In the genomic region with DNA sequence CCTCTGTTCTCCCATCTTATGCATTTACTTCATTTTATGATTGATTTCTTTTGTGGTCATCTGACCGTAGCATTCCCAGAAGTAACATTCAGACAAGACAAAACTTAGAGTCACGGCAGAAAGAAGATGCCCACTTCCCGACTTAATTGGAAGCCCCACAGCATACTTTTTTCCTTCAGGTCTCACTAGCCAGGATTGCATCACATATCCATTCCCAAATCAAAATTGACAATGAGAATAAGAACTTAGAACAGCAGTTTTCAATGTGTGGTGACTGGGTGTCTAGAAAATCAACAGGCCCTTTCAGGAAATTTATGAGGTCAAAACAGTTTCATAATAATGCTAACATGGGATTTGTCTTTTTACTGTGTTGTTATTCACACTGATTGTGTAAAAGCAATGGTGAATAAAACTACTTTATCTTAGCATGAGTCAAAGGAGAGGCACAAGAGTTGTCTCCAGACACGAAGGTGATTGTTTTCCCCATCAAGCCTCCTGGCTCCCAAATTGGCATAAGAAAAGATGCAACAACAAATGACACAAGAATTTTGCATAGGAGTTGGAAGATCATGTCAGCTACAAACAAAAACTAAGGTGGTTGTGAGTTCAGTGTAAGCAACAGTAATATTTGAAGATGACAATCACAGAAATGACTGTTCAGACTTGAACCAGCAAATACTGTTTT, we compare ENCODE assay signal across 17 cellular contexts.
DNase-seq lines count a peak whose midpoint lies in the region; TF ChIP-seq lines count a peak whose summit lies in the region.
"Had no signal": no experiment of that assay in that cellular context is flagged by ENCODE, and none has a peak within 500 bp of the region (broad histone marks: within the 10 kb centered on the region; RNA-seq: fewer than 3 reads in every experiment).

No MANE protein-coding gene starts in this region.

- H2BK5ac ChIP-seq in mesendoderm (ENCODE audit: low read length) (no peak overlapping the region), neuronal stem cell (ENCODE audit: low read length) (no peak overlapping the region)

- peak; percentile 11 for DNase-seq in ELF-1 (ENCODE audit: low read depth, low spot score)
- peak; percentile 4 for DNase-seq in fibroblast of pulmonary artery (ENCODE audit: low read depth)
- peak; percentile 22 for DNase-seq in mesendoderm
- no peak for DNase-seq in neuronal stem cell (ENCODE audit: low spot score)
- DNase-seq in T1000 (lab: John Stamatoyannopoulos, UW) = no peak
- DNase-seq in OCI-M1 (lab: John Stamatoyannopoulos, UW) = no peak
- no peak for DNase-seq in NCI-H187 (lab: John Stamatoyannopoulos, UW)
- DNase-seq: 8988T, DMS 273 treated with DMSO at 0.1 percent for 48 hours, GDM1, IMR-90, NCI-H1436, NCI-H2029, NCI-H526, Peyer's patch had no signal

- H2BK120ac ChIP-seq in mesendoderm (ENCODE audit: low read depth, low read length) = no peak overlapping the region
- no peak overlapping the region for H2BK120ac ChIP-seq in neuronal stem cell (ENCODE audit: low read depth, low read length)

- no peak overlapping the region for H4K5ac ChIP-seq in mesendoderm (ENCODE audit: low read length)

- H3K4me3 ChIP-seq in HUES6 (ENCODE audit: low read depth, low read length) (no peak overlapping the region), fibroblast of pulmonary artery (replicated peaks; ENCODE audit: low read depth, low read length) (no peak overlapping the region), mesendoderm (ENCODE audit: low read length) (no peak overlapping the region), neuronal stem cell (ENCODE audit: low read length in 2 of 2) (no peak overlapping the region)
- H3K4me3 ChIP-seq: Peyer's patch, SJSA1 had no signal

- no peak overlapping the region for H2AFZ ChIP-seq in neuronal stem cell (ENCODE audit: low read length)

- H3K4me1 ChIP-seq in HUES6 (ENCODE audit: control insufficient read depth, insufficient read depth, low read length) = peaks cover 8% of the 10 kb centered on the region
- no peaks in the 10 kb centered on the region for H3K4me1 ChIP-seq in mesendoderm (ENCODE audit: control insufficient read depth, low read depth, low read length)
- H3K4me1 ChIP-seq in neuronal stem cell (ENCODE audit: control insufficient read depth in 2 of 2, insufficient read depth in 1 of 2, low read depth in 1 of 2, low read length in 2 of 2) = no peaks in the 10 kb centered on the region
- H3K4me1 ChIP-seq: Peyer's patch, SJSA1 had no signal

- H3K14ac ChIP-seq in neuronal stem cell (ENCODE audit: low read length) = no peak overlapping the region

- H3K56ac ChIP-seq in mesendoderm (ENCODE audit: low read length) = no peak overlapping the region

- H3K9me3 ChIP-seq in HUES6 (ENCODE audit: control insufficient read depth, insufficient read depth, low read depth, low read length) (no peaks in the 10 kb centered on the region), neuronal stem cell (replicated peaks in 1 of 2; ENCODE audit: control insufficient read depth in 2 of 2, insufficient read depth in 1 of 2, low read depth in 1 of 2, low read length in 2 of 2) (no peaks in the 10 kb centered on the region)
- H3K9me3 ChIP-seq: Peyer's patch, SJSA1 had no signal

- H3K9ac ChIP-seq in HUES6 (ENCODE audit: low read length) = peak overlapping the region; percentile 29
- no peak overlapping the region for H3K9ac ChIP-seq in mesendoderm (ENCODE audit: low read length)
- no peak overlapping the region for H3K9ac ChIP-seq in neuronal stem cell (ENCODE audit: low read depth, low read length, poor library complexity)

- H3K4me2 ChIP-seq in mesendoderm (ENCODE audit: low read length) = no peak overlapping the region
- no peak overlapping the region for H3K4me2 ChIP-seq in neuronal stem cell (ENCODE audit: insufficient read depth, low read length, poor library complexity, severe bottlenecking)

- H2BK12ac ChIP-seq in neuronal stem cell (ENCODE audit: low read length) = no peak overlapping the region

- no peak for TF ChIP-seq CTCF in fibroblast of pulmonary artery (IDR thresholded peaks at IDR 0.05; ENCODE audit: low read length, missing control alignments)

- H2AK5ac ChIP-seq in mesendoderm (ENCODE audit: low read length) (no peak overlapping the region), neuronal stem cell (ENCODE audit: low read depth, low read length) (no peak overlapping the region)

- H3K27me3 ChIP-seq in HUES6 (ENCODE audit: control insufficient read depth, insufficient read depth, low read length) = no peaks in the 10 kb centered on the region
- no peaks in the 10 kb centered on the region for H3K27me3 ChIP-seq in mesendoderm (ENCODE audit: insufficient read depth, low read length, poor library complexity)
- no peaks in the 10 kb centered on the region for H3K27me3 ChIP-seq in neuronal stem cell (ENCODE audit: control insufficient read depth in 3 of 3, insufficient read depth in 3 of 3, low read depth in 1 of 3, low read length in 3 of 3)
- H3K27me3 ChIP-seq: Peyer's patch, SJSA1 had no signal

- H3K4ac ChIP-seq in mesendoderm (ENCODE audit: low read depth, low read length) (no peak overlapping the region), neuronal stem cell (ENCODE audit: low read length) (no peak overlapping the region)

- H2BK15ac ChIP-seq in mesendoderm (replicated peaks; ENCODE audit: low read depth) (no peak overlapping the region), neuronal stem cell (ENCODE audit: low read length) (no peak overlapping the region)

- no CpG with 5 or more reads among the region's 4 CpGs for WGBS in mesendoderm (ENCODE audit: extremely low coverage, insufficient coverage, low lambda C conversion rate)
- WGBS in neuronal stem cell (ENCODE audit: extremely low coverage in 2 of 2, insufficient read length in 2 of 2, insufficient replicate concordance in 1 of 2), 2 donors = no CpG with 5 or more reads among the region's 4 CpGs

- H3K79me2 ChIP-seq in mesendoderm (ENCODE audit: control insufficient read depth, insufficient read depth, low read length) = no peaks in the 10 kb centered on the region

- H4K91ac ChIP-seq in neuronal stem cell (ENCODE audit: low read depth, low read length, poor library complexity) = no peak overlapping the region

- no peaks in the 10 kb centered on the region for H3K36me3 ChIP-seq in HUES6 (ENCODE audit: control insufficient read depth, insufficient read depth, low read length)
- H3K36me3 ChIP-seq in mesendoderm (ENCODE audit: control insufficient read depth, insufficient read depth, low read length) = no peaks in the 10 kb centered on the region
- no peaks in the 10 kb centered on the region for H3K36me3 ChIP-seq in neuronal stem cell (replicated peaks in 1 of 2; ENCODE audit: control insufficient read depth in 2 of 2, insufficient read depth in 2 of 2, low read length in 2 of 2)
- H3K36me3 ChIP-seq: Peyer's patch, SJSA1 had no signal

- peak overlapping the region; percentile 66 for H3K27ac ChIP-seq in HUES6 (ENCODE audit: low read depth, low read length)
- H3K27ac ChIP-seq in mesendoderm (ENCODE audit: low read depth, low read length) = no peak overlapping the region
- H3K27ac ChIP-seq in neuronal stem cell (replicated peaks; ENCODE audit: low read length) = no peak overlapping the region
- H3K27ac ChIP-seq: Peyer's patch, SJSA1 had no signal

- no peak overlapping the region for H3K18ac ChIP-seq in mesendoderm (ENCODE audit: low read length)
- no peak overlapping the region for H3K18ac ChIP-seq in neuronal stem cell (ENCODE audit: low read length)

- no peak overlapping the region for H3K23ac ChIP-seq in mesendoderm (ENCODE audit: low read length)
- H3K23ac ChIP-seq in neuronal stem cell (ENCODE audit: low read depth, low read length, poor library complexity) = no peak overlapping the region

- H3K79me1 ChIP-seq in mesendoderm (ENCODE audit: low read length) (no peaks in the 10 kb centered on the region), neuronal stem cell (ENCODE audit: low read depth, low read length) (no peaks in the 10 kb centered on the region)

- peak overlapping the region; percentile 56 for H4K8ac ChIP-seq in mesendoderm (ENCODE audit: low read depth, low read length)
- no peak overlapping the region for H4K8ac ChIP-seq in neuronal stem cell (ENCODE audit: low read depth, low read length)

Comparison
In these comparisons a context has a peak if more than half of its experiments do, and no peak if none do; other contexts are left out.
1. DNase-seq: peak in ELF-1 (single experiment), fibroblast of pulmonary artery (single experiment) and mesendoderm (single experiment); none in neuronal stem cell (single experiment), T1000 (single experiment), OCI-M1 (single experiment) and NCI-H187 (0 of 2).